Comparison of ENCODE assay signal across 22 cellular contexts in genomic region chr18:79628416-79629248, GRCh38. TPM values are rescaled to one million over a fixed set of nuclear protein-coding genes. Genes with fewer than 3 reads are reported as not detected.
DNase-seq lines count a peak whose midpoint lies in the region; ATAC-seq and TF ChIP-seq lines count a peak whose summit lies in the region.
"Had no signal": no experiment of that assay in that cellular context is flagged by ENCODE, and none has a peak within 500 bp of the region (broad histone marks: within the 10 kb centered on the region; RNA-seq: fewer than 3 reads in every experiment).

No MANE protein-coding gene starts in this region.

- intact Hi-C loops in upper lobe of right lung (cut with DNase I) = no loop called here
- intact Hi-C loops in OCI-LY7 (cut with micrococcal nuclease; ENCODE audit: unreplicated experiment) = no loop called here
- intact Hi-C loops in PC-9 (cut with micrococcal nuclease; ENCODE audit: unreplicated experiment) = no loop called here

- H3K79me2 ChIP-seq in OCI-LY7 (ENCODE audit: insufficient read depth, low read depth, low read length) (no peaks in the 10 kb centered on the region), PC-9 (ENCODE audit: low read depth) (no peaks in the 10 kb centered on the region)

- H3K27ac Mint-ChIP-seq in effector memory CD8-positive, alpha-beta T cell = peak overlapping the region; percentile 5 to 31
- H3K27ac Mint-ChIP-seq: B cell; CD8-positive, alpha-beta T cell had no signal

- no peak overlapping the region for H3K4me3 ChIP-seq in upper lobe of right lung
- H3K4me3 ChIP-seq in OCI-LY7 (ENCODE audit: low read depth, low read length, poor library complexity, severe bottlenecking) = no peak overlapping the region
- H3K4me3 ChIP-seq in PC-9 = no peak overlapping the region
- H3K4me3 ChIP-seq: MG63 had no signal

- H3K4me1 ChIP-seq in upper lobe of right lung (no peaks in the 10 kb centered on the region), OCI-LY7 (ENCODE audit: insufficient read depth, low read length, poor library complexity, severe bottlenecking) (peaks cover 17% of the 10 kb centered on the region), PC-9 (replicated peaks; ENCODE audit: insufficient read depth) (no peaks in the 10 kb centered on the region)

- no peak overlapping the region for H3K4me3 Mint-ChIP-seq in effector memory CD8-positive, alpha-beta T cell
- H3K4me3 Mint-ChIP-seq: B cell; CD8-positive, alpha-beta T cell had no signal

- H3K9me2 ChIP-seq in OCI-LY7 (ENCODE audit: insufficient read depth, low read length) = no peaks in the 10 kb centered on the region
- H3K9me2 ChIP-seq in PC-9 (ENCODE audit: insufficient read depth) = no peaks in the 10 kb centered on the region

- H3K27me3 ChIP-seq in upper lobe of right lung (peaks cover 5% of the 10 kb centered on the region), PC-9 (ENCODE audit: insufficient read depth, low read depth) (peaks cover 81% of the 10 kb centered on the region)
- H3K27me3 ChIP-seq: MG63 had no signal

- peak; percentile 7 for DNase-seq in activated T-cell treated with anti-CD3 and anti-CD28 coated beads, Interleukin-2, amount 50 U/mL, for 1 hour
- DNase-seq in activated T-cell treated with anti-CD3 and anti-CD28 coated beads for 4 hours (no peak), omental fat pad (ENCODE audit: low spot score) (peak; percentile 3), upper lobe of right lung (peak; percentile 58), OCI-LY7 (ENCODE audit: low spot score) (no peak), PC-9 (no peak), hepatic stellate cell (ENCODE audit: low spot score) (no peak)
- DNase-seq in effector memory CD8-positive, alpha-beta T cell = no peak
- DNase-seq: CD8-positive, alpha-beta T cell; DMS79 treated with DMSO at 0.1 percent for 48 hours; H7; IMR-90; Karpas-422; MG63; NCI-H1105; NCI-H1694 treated with DMSO at 0.1 percent for 48 hours; NCI-H2107; NCI-H2227 treated with DMSO at 0.1 percent for 48 hours; NCI-H524; SHP77 had no signal

- H4K20me1 ChIP-seq in OCI-LY7 (ENCODE audit: insufficient read depth, low read length) (no peaks in the 10 kb centered on the region), PC-9 (ENCODE audit: insufficient read depth) (no peaks in the 10 kb centered on the region)

- peaks cover 22 to 56% of the 10 kb centered on the region in 2 donors for H3K27me3 Mint-ChIP-seq in effector memory CD8-positive, alpha-beta T cell
- H3K27me3 Mint-ChIP-seq: B cell had no signal

- H3K36me3 Mint-ChIP-seq in effector memory CD8-positive, alpha-beta T cell (ENCODE audit: insufficient read depth) = peaks cover 12% of the 10 kb centered on the region
- H3K36me3 Mint-ChIP-seq: CD8-positive, alpha-beta T cell had no signal

- CTCF ChIA-PET in OCI-LY7 (lab: Charles Lee; ENCODE audit: unreplicated experiment) = no interaction called here
- CTCF ChIA-PET in PC-9 (lab: Charles Lee) = no interaction called here

- no peak overlapping the region for H2AFZ ChIP-seq in OCI-LY7 (ENCODE audit: low read length)
- no peak overlapping the region for H2AFZ ChIP-seq in PC-9

- H3F3A ChIP-seq in PC-9 (ENCODE audit: insufficient read depth, low read depth) = no peaks in the 10 kb centered on the region

- H3K4me1 Mint-ChIP-seq in effector memory CD8-positive, alpha-beta T cell (ENCODE audit: low read depth in 2 of 2) = peaks cover 0 to 8% of the 10 kb centered on the region in 2 donors

- H3K36me3 ChIP-seq in upper lobe of right lung (no peaks in the 10 kb centered on the region), OCI-LY7 (ENCODE audit: insufficient read depth, low read length) (no peaks in the 10 kb centered on the region), PC-9 (ENCODE audit: low read depth) (no peaks in the 10 kb centered on the region)
- H3K36me3 ChIP-seq: MG63 had no signal

- no peak overlapping the region for H3K4me2 ChIP-seq in OCI-LY7 (ENCODE audit: low read length)
- H3K4me2 ChIP-seq in PC-9 = no peak overlapping the region

- no peaks in the 10 kb centered on the region for H3K9me3 Mint-ChIP-seq in effector memory CD8-positive, alpha-beta T cell
- H3K9me3 Mint-ChIP-seq: CD8-positive, alpha-beta T cell had no signal

- TF ChIP-seq CTCF in omental fat pad (IDR thresholded peaks at IDR 0.05) = no peak
- TF ChIP-seq CTCF in upper lobe of right lung (IDR thresholded peaks at IDR 0.05) = no peak
- no peak for TF ChIP-seq CTCF in OCI-LY7 (conservative IDR thresholded peaks at IDR 0.05; ENCODE audit: low read length)
- TF ChIP-seq CTCF in PC-9 (conservative IDR thresholded peaks at IDR 0.05) = no peak

- ATAC-seq in effector memory CD8-positive, alpha-beta T cell (replicated peaks) = no peak
- ATAC-seq in omental fat pad (ENCODE audit: low FRiP score) (no peak), upper lobe of right lung (no peak)
- ATAC-seq: CD8-positive, alpha-beta T cell had no signal

- H3K27ac ChIP-seq in upper lobe of right lung (no peak overlapping the region), OCI-LY7 (ENCODE audit: low read depth, low read length, poor library complexity, severe bottlenecking) (no peak overlapping the region), PC-9 (no peak overlapping the region)
- H3K27ac ChIP-seq: 22Rv1 had no signal

- BruUV-seq in OCI-LY7 (replicated peaks; lab: Mats Ljungman, UMichigan) = no TSS peak
- BruUV-seq in PC-9 (replicated peaks; lab: Mats Ljungman, UMichigan) = no TSS peak

- POLR2A ChIA-PET in OCI-LY7 (lab: Charles Lee) = interaction anchor here (0.6 kb wide), 1 partner anchor 236 kb away, joined by 3 read pairs; no protein-coding TSS in a partner anchor
- POLR2A ChIA-PET in PC-9 (lab: Charles Lee; ENCODE audit: unreplicated experiment) = no interaction called here

- H3K9me3 ChIP-seq in upper lobe of right lung (no peaks in the 10 kb centered on the region), OCI-LY7 (ENCODE audit: low read length) (no peaks in the 10 kb centered on the region), PC-9 (ENCODE audit: insufficient read depth, low read depth) (no peaks in the 10 kb centered on the region)
- H3K9me3 ChIP-seq: MG63 had no signal

RNA-seq across cellular contexts. Expression of gene CTDP1, which starts 51.0 kb away (rescaled TPM):
- total RNA-seq in omental fat pad (10 to 100 TPM; 11.8 to 25.2 (median 16.0) TPM), upper lobe of right lung (23.0 TPM), OCI-LY7 (2022) (11.3 and 15.4 TPM in 2 replicates), PC-9 (2021) (16.0 and 18.6 TPM in 2 replicates)
- 9.6 and 11.9 TPM in 2 replicates for total RNA-seq in OCI-LY7 (2014; rRNA removed; shearing (Covaris generic))

Comparison
In these comparisons a context has a peak if more than half of its experiments do, and no peak if none do; other contexts are left out.
1. DNase-seq: peak in activated T-cell treated with anti-CD3 and anti-CD28 coated beads, Interleukin-2, amount 50 U/mL, for 1 hour (single experiment), omental fat pad (single experiment) and upper lobe of right lung (single experiment); none in activated T-cell treated with anti-CD3 and anti-CD28 coated beads for 4 hours (single experiment), effector memory CD8-positive, alpha-beta T cell (0 of 3), OCI-LY7 (single experiment), PC-9 (0 of 2) and hepatic stellate cell (single experiment).